Comparison of ENCODE assay signal across 8 cellular contexts in genomic region chr9:131276107-131276888, GRCh38. TPM values are rescaled to one million over a fixed set of nuclear protein-coding genes. Genes with fewer than 3 reads are reported as not detected.
DNase-seq lines count a peak whose midpoint lies in the region; ATAC-seq and TF ChIP-seq lines count a peak whose summit lies in the region.

Gene FAM78A (minus strand): TSS chr9:131276510. CDS start chr9:131276179, 331 bp downstream.

- peak within 1 kb of the TSS; percentile 41 to 87 (median 69) for H3K4me3 ChIP-seq in dorsolateral prefrontal cortex
- H3K4me3 ChIP-seq in upper lobe of right lung = peak within 1 kb of the TSS; percentile 67

- no peaks in the 10 kb centered on the region for H3K27me3 Mint-ChIP-seq in T-helper 1 cell treated with Interleukin-12 subunit alpha and Interleukin-12 subunit beta and Interleukin-4 antibody, amounts not matched to agents 30 μg/mL and 1 μg/mL, for 36 hours (ENCODE audit: low read depth)
- peaks cover 68% of the 10 kb centered on the region for H3K27me3 Mint-ChIP-seq in mesothelial cell of epicardium (ENCODE audit: low read depth)

- H3K4me1 ChIP-seq in upper lobe of right lung = peaks cover 19% of the 10 kb centered on the region

- no peaks in the 10 kb centered on the region for H3K9me3 Mint-ChIP-seq in T-helper 1 cell treated with Interleukin-12 subunit alpha and Interleukin-12 subunit beta and Interleukin-4 antibody, amounts not matched to agents 30 μg/mL and 1 μg/mL, for 36 hours
- H3K9me3 Mint-ChIP-seq in mesothelial cell of epicardium = no peaks in the 10 kb centered on the region

- H3K27ac ChIP-seq in dorsolateral prefrontal cortex (peak within 1 kb of the TSS in 58 of 59 donors; percentile 19 to 91 (median 78)), upper lobe of right lung (peak within 1 kb of the TSS; percentile 84)

- peaks cover 0 to 5% (median 0%) of the 10 kb centered on the region in 45 donors for H3K27me3 ChIP-seq in dorsolateral prefrontal cortex
- H3K27me3 ChIP-seq in upper lobe of right lung = peaks cover 5% of the 10 kb centered on the region

- H3K27ac Mint-ChIP-seq in T-helper 1 cell treated with Interleukin-12 subunit alpha and Interleukin-12 subunit beta and Interleukin-4 antibody, amounts not matched to agents 30 μg/mL and 1 μg/mL, for 36 hours = peak within 1 kb of the TSS; percentile 97
- H3K27ac Mint-ChIP-seq in mesothelial cell of epicardium = no peak within 1 kb of the TSS

- H3K36me3 Mint-ChIP-seq in T-helper 1 cell treated with Interleukin-12 subunit alpha and Interleukin-12 subunit beta and Interleukin-4 antibody, amounts not matched to agents 30 μg/mL and 1 μg/mL, for 36 hours (ENCODE audit: low read depth) = peaks cover 45% of the 10 kb centered on the region
- H3K36me3 Mint-ChIP-seq in mesothelial cell of epicardium = no peaks in the 10 kb centered on the region

- H3K9me3 ChIP-seq in upper lobe of right lung = no peaks in the 10 kb centered on the region

- TF ChIP-seq CTCF in dorsolateral prefrontal cortex (IDR thresholded peaks at IDR 0.05 in 54 of 56, conservative IDR thresholded peaks at IDR 0.05 in 2 of 56; ENCODE audit: low read depth in 1 of 56, partially characterized antibody in 56 of 56) (peak in 1 of 56 donors; percentile 17), mesothelial cell of epicardium (IDR thresholded peaks at IDR 0.05; ENCODE audit: unreplicated experiment) (no peak), upper lobe of right lung (IDR thresholded peaks at IDR 0.05) (no peak)

- ATAC-seq in upper lobe of right lung = peak; percentile 21

- peak within 1 kb of the TSS; percentile 98 for H3K4me3 Mint-ChIP-seq in T-helper 1 cell treated with Interleukin-12 subunit alpha and Interleukin-12 subunit beta and Interleukin-4 antibody, amounts not matched to agents 30 μg/mL and 1 μg/mL, for 36 hours
- peak within 1 kb of the TSS; percentile 52 for H3K4me3 Mint-ChIP-seq in mesothelial cell of epicardium

- DNase-seq in activated effector memory CD4-positive, alpha-beta T cell treated with anti-CD3 and anti-CD28 coated beads, Interleukin-2, amount 50 U/mL, for 16 hours = peak; percentile 83
- DNase-seq in activated effector memory CD4-positive, alpha-beta T cell treated with Interleukin-2 at 50 U/mL for 16 hours = no peak
- DNase-seq in dorsolateral prefrontal cortex (peak in 1 of 10 donors; percentile 17), mesothelial cell of epicardium (ENCODE audit: low spot score in 2 of 2, unreplicated experiment in 2 of 2) (no peak), upper lobe of right lung (peak; percentile 85), SHP77 treated with DMSO at 0.1 percent for 48 hours (lab: John Stamatoyannopoulos, UW) (no peak), medulla oblongata (ENCODE audit: extremely low spot score) (no peak)

- H3K36me3 ChIP-seq in upper lobe of right lung = no peaks in the 10 kb centered on the region

- peaks cover 28% of the 10 kb centered on the region for H3K4me1 Mint-ChIP-seq in T-helper 1 cell treated with Interleukin-12 subunit alpha and Interleukin-12 subunit beta and Interleukin-4 antibody, amounts not matched to agents 30 μg/mL and 1 μg/mL, for 36 hours (ENCODE audit: low read depth)
- H3K4me1 Mint-ChIP-seq in mesothelial cell of epicardium = peaks cover 2% of the 10 kb centered on the region

- intact Hi-C loops in dorsolateral prefrontal cortex (cut with DNase I) (no loop called here), upper lobe of right lung (cut with DNase I) (no loop called here)

RNA-seq across cellular contexts. Expression of gene FAM78A, which starts in this region (rescaled TPM):
- total RNA-seq in dorsolateral prefrontal cortex = 10 to 100 TPM in 89 of 120 experiments, 1 to 10 TPM in 31; 6.0 to 19.9 (median 11.3) TPM
- 0.54 to 0.80 TPM (median 0.64 TPM) in 3 replicates for total RNA-seq in mesothelial cell of epicardium
- total RNA-seq in upper lobe of right lung = 14.8 TPM

Comparison
In these comparisons a context has a peak if more than half of its experiments do, and no peak if none do; other contexts are left out.
1. DNase-seq: peak in activated effector memory CD4-positive, alpha-beta T cell treated with anti-CD3 and anti-CD28 coated beads, Interleukin-2, amount 50 U/mL, for 16 hours (single experiment) and upper lobe of right lung (single experiment); none in activated effector memory CD4-positive, alpha-beta T cell treated with Interleukin-2 at 50 U/mL for 16 hours (single experiment), mesothelial cell of epicardium (0 of 2), SHP77 treated with DMSO at 0.1 percent for 48 hours (single experiment) and medulla oblongata (single experiment).